In the genomic region with DNA sequence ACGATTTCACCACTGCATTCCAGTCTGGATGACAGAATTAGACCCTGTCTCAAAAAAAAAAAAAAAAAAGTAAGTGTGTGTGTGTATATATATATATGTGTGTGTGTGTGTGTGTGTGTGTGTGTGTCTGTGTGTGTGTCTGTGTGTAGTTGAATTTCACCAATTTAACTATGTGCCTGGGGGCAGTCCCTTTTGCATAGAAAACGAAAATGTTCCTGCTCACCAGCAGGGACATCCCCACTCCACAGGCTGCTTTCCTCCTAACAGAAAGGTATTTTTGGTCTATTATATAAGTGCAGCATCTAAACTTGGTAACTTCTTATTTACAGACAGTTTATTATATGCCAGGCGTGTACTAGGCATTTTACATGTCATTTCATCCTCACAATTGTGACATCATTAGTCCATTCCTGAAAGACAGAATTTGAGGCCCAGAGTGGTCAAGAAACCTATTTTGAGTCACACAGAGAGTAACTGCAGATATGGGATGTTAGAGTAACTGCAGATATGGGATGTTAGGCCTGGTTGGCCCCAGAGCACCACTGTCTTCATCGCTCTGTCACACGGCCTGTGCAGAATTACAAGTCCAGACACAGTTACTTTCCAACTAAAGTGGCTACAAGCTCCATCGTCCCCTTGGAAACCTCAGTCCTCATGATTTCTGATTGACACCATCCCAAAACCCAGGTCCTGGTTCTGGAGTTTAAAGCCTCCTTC, we compare ENCODE assay signal across 1 cellular context.
TF ChIP-seq lines count a peak whose summit lies in the region.

No MANE protein-coding gene starts in this region.

TF ChIP-seq in K562, 482 proteins besides CTCF, POLR2A, EP300 and RAD21:
- TF ChIP-seq ZFX (CRISPR knock-in tag; IDR thresholded peaks at IDR 0.05), result no peak
- TF ChIP-seq ZFP36 (IDR thresholded peaks at IDR 0.05; ENCODE audit: low read depth, low read length, partially characterized antibody), result peak; percentile 19
- TF ChIP-seq, protein P1, sequence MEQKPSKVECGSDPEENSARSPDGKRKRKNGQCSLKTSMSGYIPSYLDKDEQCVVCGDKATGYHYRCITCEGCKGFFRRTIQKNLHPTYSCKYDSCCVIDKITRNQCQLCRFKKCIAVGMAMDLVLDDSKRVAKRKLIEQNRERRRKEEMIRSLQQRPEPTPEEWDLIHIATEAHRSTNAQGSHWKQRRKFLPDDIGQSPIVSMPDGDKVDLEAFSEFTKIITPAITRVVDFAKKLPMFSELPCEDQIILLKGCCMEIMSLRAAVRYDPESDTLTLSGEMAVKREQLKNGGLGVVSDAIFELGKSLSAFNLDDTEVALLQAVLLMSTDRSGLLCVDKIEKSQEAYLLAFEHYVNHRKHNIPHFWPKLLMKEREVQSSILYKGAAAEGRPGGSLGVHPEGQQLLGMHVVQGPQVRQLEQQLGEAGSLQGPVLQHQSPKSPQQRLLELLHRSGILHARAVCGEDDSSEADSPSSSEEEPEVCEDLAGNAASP (IDR thresholded peaks at IDR 0.05), result no peak
- TF ChIP-seq RBM25 (IDR thresholded peaks at IDR 0.05; ENCODE audit: low read depth, low read length, severe bottlenecking), result peak; percentile 6
- no peak for TF ChIP-seq NR2F6 (CRISPR knock-in tag; IDR thresholded peaks at IDR 0.05)
- TF ChIP-seq SMAD2 (IDR thresholded peaks at IDR 0.05; ENCODE audit: low read depth, low read length), result no peak
- TF ChIP-seq NR2C1 (IDR thresholded peaks at IDR 0.05), result no peak
- TF ChIP-seq NR2C1 (tag; IDR thresholded peaks at IDR 0.05), result no peak
- TF ChIP-seq MEIS2 (IDR thresholded peaks at IDR 0.05; ENCODE audit: partially characterized antibody), result no peak
